In the genomic region with DNA sequence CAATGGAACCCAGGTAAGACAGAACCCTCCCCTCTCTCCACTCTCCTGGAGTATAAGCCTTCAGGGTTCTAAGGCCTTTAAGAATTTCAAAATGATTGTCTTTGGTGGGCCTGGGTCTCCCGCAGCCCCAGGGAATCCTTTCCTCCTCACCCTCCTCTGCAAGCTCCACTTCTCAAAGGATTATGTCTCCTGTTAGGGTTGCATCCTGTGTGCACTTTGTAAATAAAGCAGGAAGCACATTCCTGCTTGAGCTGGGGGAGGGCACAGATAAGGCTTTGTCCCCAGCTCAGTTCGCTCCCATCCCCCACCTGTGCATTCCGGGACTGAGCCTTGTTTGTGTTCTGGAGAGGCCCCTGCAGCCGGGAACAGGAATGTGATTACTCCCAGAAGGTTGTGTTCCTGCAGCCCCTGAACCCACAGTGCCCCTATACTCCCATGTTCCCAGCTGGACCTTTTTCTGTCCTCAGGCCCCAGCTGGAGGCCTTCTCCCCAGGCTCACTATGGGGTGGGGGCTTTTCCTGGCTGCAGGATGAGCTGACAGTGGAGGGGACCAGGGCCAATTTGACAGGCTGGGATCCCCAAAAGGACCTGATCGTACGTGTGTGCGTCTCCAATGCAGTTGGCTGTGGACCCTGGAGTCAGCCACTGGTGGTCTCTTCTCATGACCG, we compare ENCODE assay signal across 2 cellular contexts.
TF ChIP-seq lines count a peak whose summit lies in the region.

No MANE protein-coding gene starts in this region.

TF ChIP-seq in IMR-90, 13 proteins besides CTCF, POLR2A, EP300 and RAD21 (continued from another document):
- TF ChIP-seq RFX5 (IDR thresholded peaks at IDR 0.05; ENCODE audit: low read depth, low read length) (no peak), FOS (IDR thresholded peaks at IDR 0.05; ENCODE audit: low read depth, low read length) (no peak), RCOR1 (IDR thresholded peaks at IDR 0.05; ENCODE audit: insufficient replicate concordance, low read length) (no peak), BHLHE40 (IDR thresholded peaks at IDR 0.05; ENCODE audit: low read depth, low read length) (no peak), MAZ (IDR thresholded peaks at IDR 0.05; ENCODE audit: borderline replicate concordance, low read depth, low read length) (no peak), MXI1 (IDR thresholded peaks at IDR 0.05; ENCODE audit: borderline replicate concordance, low read depth, low read length) (no peak), CEBPB (IDR thresholded peaks at IDR 0.05; ENCODE audit: low read depth, low read length) (no peak), SMC3 (IDR thresholded peaks at IDR 0.05; ENCODE audit: low read depth, low read length) (no peak), CHD1 (IDR thresholded peaks at IDR 0.05; ENCODE audit: low read depth, low read length) (no peak)
- TF ChIP-seq, protein P1, sequence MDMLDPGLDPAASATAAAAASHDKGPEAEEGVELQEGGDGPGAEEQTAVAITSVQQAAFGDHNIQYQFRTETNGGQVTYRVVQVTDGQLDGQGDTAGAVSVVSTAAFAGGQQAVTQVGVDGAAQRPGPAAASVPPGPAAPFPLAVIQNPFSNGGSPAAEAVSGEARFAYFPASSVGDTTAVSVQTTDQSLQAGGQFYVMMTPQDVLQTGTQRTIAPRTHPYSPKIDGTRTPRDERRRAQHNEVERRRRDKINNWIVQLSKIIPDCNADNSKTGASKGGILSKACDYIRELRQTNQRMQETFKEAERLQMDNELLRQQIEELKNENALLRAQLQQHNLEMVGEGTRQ (IDR thresholded peaks at IDR 0.05; ENCODE audit: low read depth, low read length), result no peak
- TF ChIP-seq, protein P2, sequence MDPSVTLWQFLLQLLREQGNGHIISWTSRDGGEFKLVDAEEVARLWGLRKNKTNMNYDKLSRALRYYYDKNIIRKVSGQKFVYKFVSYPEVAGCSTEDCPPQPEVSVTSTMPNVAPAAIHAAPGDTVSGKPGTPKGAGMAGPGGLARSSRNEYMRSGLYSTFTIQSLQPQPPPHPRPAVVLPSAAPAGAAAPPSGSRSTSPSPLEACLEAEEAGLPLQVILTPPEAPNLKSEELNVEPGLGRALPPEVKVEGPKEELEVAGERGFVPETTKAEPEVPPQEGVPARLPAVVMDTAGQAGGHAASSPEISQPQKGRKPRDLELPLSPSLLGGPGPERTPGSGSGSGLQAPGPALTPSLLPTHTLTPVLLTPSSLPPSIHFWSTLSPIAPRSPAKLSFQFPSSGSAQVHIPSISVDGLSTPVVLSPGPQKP (IDR thresholded peaks at IDR 0.05; ENCODE audit: borderline replicate concordance, low read depth, low read length), result no peak

TF ChIP-seq in GM12891, 5 proteins besides CTCF, POLR2A, EP300 and RAD21 (continued from another document):
- TF ChIP-seq POU2F2 (IDR thresholded peaks at IDR 0.05; ENCODE audit: low read depth, low read length), result no peak
- no peak for TF ChIP-seq SPI1 (IDR thresholded peaks at IDR 0.05; ENCODE audit: low read depth, low read length)
- no peak for TF ChIP-seq TAF1 (IDR thresholded peaks at IDR 0.05; ENCODE audit: low read depth, low read length)
